12 cellular contexts compared by ENCODE assay signal in genomic region chr11:65594991-65595920, GRCh38. TPM values are rescaled to one million over a fixed set of nuclear protein-coding genes. Genes with fewer than 3 reads are reported as not detected.
DNase-seq lines count a peak whose midpoint lies in the region; ATAC-seq and TF ChIP-seq lines count a peak whose summit lies in the region.
"Had no signal": no experiment of that assay in that cellular context is flagged by ENCODE, and none has a peak within 500 bp of the region (broad histone marks: within the 10 kb centered on the region; RNA-seq: fewer than 3 reads in every experiment).

Gene KCNK7, minus strand, starts transcription at chr11:65595800. Its CDS starts 28 bp downstream, at chr11:65595772.

- CTCF ChIA-PET in PC-3 (lab: Charles Lee) = interaction anchor here (1.1 kb wide), 2 partner anchors 18 to 55 kb away, joined by 4 to 5 read pairs; no protein-coding TSS in a partner anchor

- no peak within 1 kb of the TSS for H2AFZ ChIP-seq in PC-3 (ENCODE audit: low read length)

- H3K4me3 ChIP-seq in PC-3 (ENCODE audit: low read length) (no peak within 1 kb of the TSS), esophagus (ENCODE audit: low read depth in 1 of 2, low read length in 2 of 2) (peak within 1 kb of the TSS in 1 of 2 donors; percentile 10), coronary artery (no peak within 1 kb of the TSS)

- ATAC-seq in PC-3 = peak; percentile 11
- peak in 1 of 2 donors; percentile 20 for ATAC-seq in stimulated activated naive B cell treated with anti-CD40 and anti-IgM and Interleukin-4, amounts not matched to agents 10 μg/mL and 1 μg/mL and 100 μg/mL, for 72 hours (replicated peaks)
- ATAC-seq: foreskin keratinocyte had no signal

- no peaks in the 10 kb centered on the region for H3K9me3 Mint-ChIP-seq in activated CD4-positive, alpha-beta T cell treated with anti-CD3 and anti-CD28 coated beads, Interleukin-2, amount 10 ng/mL, durations not matched to agents 24 days and 14 days
- H3K9me3 Mint-ChIP-seq in stimulated activated naive B cell treated with anti-CD40 and anti-IgM and Interleukin-4, amounts not matched to agents 10 μg/mL and 1 μg/mL and 100 μg/mL, for 72 hours = no peaks in the 10 kb centered on the region

- peaks cover 32% of the 10 kb centered on the region for H3K36me3 Mint-ChIP-seq in activated CD4-positive, alpha-beta T cell treated with anti-CD3 and anti-CD28 coated beads, Interleukin-2, amount 10 ng/mL, durations not matched to agents 24 days and 14 days (ENCODE audit: low read depth)
- peaks cover 39 to 56% of the 10 kb centered on the region in 2 donors for H3K36me3 Mint-ChIP-seq in stimulated activated naive B cell treated with anti-CD40 and anti-IgM and Interleukin-4, amounts not matched to agents 10 μg/mL and 1 μg/mL and 100 μg/mL, for 72 hours

- H3K4me1 ChIP-seq in PC-3 (ENCODE audit: insufficient read depth, low read length) (no peaks in the 10 kb centered on the region), esophagus (ENCODE audit: control insufficient read depth in 2 of 2, insufficient read depth in 2 of 2, low read length in 1 of 2) (peaks cover 10 to 32% of the 10 kb centered on the region in 2 donors)

- no peak within 1 kb of the TSS for H3K4me3 Mint-ChIP-seq in activated CD4-positive, alpha-beta T cell treated with anti-CD3 and anti-CD28 coated beads, Interleukin-2, amount 10 ng/mL, durations not matched to agents 24 days and 14 days
- peak within 1 kb of the TSS; percentile 37 to 42 for H3K4me3 Mint-ChIP-seq in stimulated activated naive B cell treated with anti-CD40 and anti-IgM and Interleukin-4, amounts not matched to agents 10 μg/mL and 1 μg/mL and 100 μg/mL, for 72 hours

- H3K36me3 ChIP-seq in PC-3 (ENCODE audit: low read depth, low read length) (peaks cover 12% of the 10 kb centered on the region; the same call in 1 of the 2 replicates), esophagus (ENCODE audit: control insufficient read depth in 2 of 2, insufficient read depth in 2 of 2, low read length in 1 of 2) (peaks cover 13 to 35% of the 10 kb centered on the region in 2 donors)

- H4K20me1 ChIP-seq in PC-3 (ENCODE audit: low read length) = no peaks in the 10 kb centered on the region

- no peak within 1 kb of the TSS for H3K9ac ChIP-seq in PC-3 (ENCODE audit: low read length)

- no peaks in the 10 kb centered on the region for H3K27me3 ChIP-seq in PC-3 (ENCODE audit: low read length)
- H3K27me3 ChIP-seq in esophagus (ENCODE audit: control insufficient read depth in 1 of 2, insufficient read depth in 2 of 2, low read length in 2 of 2) = no peaks in the 10 kb centered on the region
- H3K27me3 ChIP-seq: foreskin keratinocyte had no signal

- H3K9me2 ChIP-seq in PC-3 (replicated peaks; ENCODE audit: low read length) = no peaks in the 10 kb centered on the region

- POLR2A ChIA-PET in PC-3 (lab: Charles Lee; ENCODE audit: unreplicated experiment) = interaction anchor here (0.5 to 0.6 kb wide), 2 partner anchors 20 to 68 kb away, joined by 3 to 5 read pairs; partner anchors contain the start of genes PCNX3 and RELA

- WGBS in esophagus, 2 donors = 41 to 43% methylated on average over 14 of the region's 14 CpGs

- no peaks in the 10 kb centered on the region for H3K79me2 ChIP-seq in PC-3 (ENCODE audit: low read length)

- peaks cover 13% of the 10 kb centered on the region for H3K4me1 Mint-ChIP-seq in activated CD4-positive, alpha-beta T cell treated with anti-CD3 and anti-CD28 coated beads, Interleukin-2, amount 10 ng/mL, durations not matched to agents 24 days and 14 days
- peaks cover 14 to 34% of the 10 kb centered on the region in 2 donors for H3K4me1 Mint-ChIP-seq in stimulated activated naive B cell treated with anti-CD40 and anti-IgM and Interleukin-4, amounts not matched to agents 10 μg/mL and 1 μg/mL and 100 μg/mL, for 72 hours

- H3K9me3 ChIP-seq in PC-3 (ENCODE audit: low read length) = no peaks in the 10 kb centered on the region
- H3K9me3 ChIP-seq in esophagus (ENCODE audit: control insufficient read depth in 2 of 2, insufficient read depth in 1 of 2, low read depth in 1 of 2, low read length in 1 of 2) = no peaks in the 10 kb centered on the region

- H3K27ac ChIP-seq in PC-3 (ENCODE audit: low read length) = no peak within 1 kb of the TSS
- peak within 1 kb of the TSS in 1 of 2 donors; percentile 81 for H3K27ac ChIP-seq in esophagus (ENCODE audit: low read depth in 2 of 2, low read length in 1 of 2)
- peak within 1 kb of the TSS in 1 of 2 donors; percentile 7 for H3K27ac ChIP-seq in coronary artery
- H3K27ac ChIP-seq: foreskin keratinocyte had no signal

- BruUV-seq in PC-3 (replicated peaks; lab: Mats Ljungman, UMichigan) = no TSS peak

- H3K4me2 ChIP-seq in PC-3 (ENCODE audit: low read length) = no peak within 1 kb of the TSS

- H3K27me3 Mint-ChIP-seq in activated CD4-positive, alpha-beta T cell treated with anti-CD3 and anti-CD28 coated beads, Interleukin-2, amount 10 ng/mL, durations not matched to agents 24 days and 14 days = no peaks in the 10 kb centered on the region
- no peaks in the 10 kb centered on the region for H3K27me3 Mint-ChIP-seq in stimulated activated naive B cell treated with anti-CD40 and anti-IgM and Interleukin-4, amounts not matched to agents 10 μg/mL and 1 μg/mL and 100 μg/mL, for 72 hours

- intact Hi-C loops in activated CD4-positive, alpha-beta T cell treated with anti-CD3 and anti-CD28 coated beads, Interleukin-2, amount 10 ng/mL, durations not matched to agents 24 days and 14 days (cut with micrococcal nuclease) = no loop called here
- intact Hi-C loops in PC-3 (cut with micrococcal nuclease) = no loop called here

- H3K27ac Mint-ChIP-seq in activated CD4-positive, alpha-beta T cell treated with anti-CD3 and anti-CD28 coated beads, Interleukin-2, amount 10 ng/mL, durations not matched to agents 24 days and 14 days = peak within 1 kb of the TSS; percentile 74
- peak within 1 kb of the TSS; percentile 72 for H3K27ac Mint-ChIP-seq in stimulated activated naive B cell treated with anti-CD40 and anti-IgM and Interleukin-4, amounts not matched to agents 10 μg/mL and 1 μg/mL and 100 μg/mL, for 72 hours

- no peak for DNase-seq in activated CD4-positive, alpha-beta T cell treated with anti-CD3 and anti-CD28 coated beads, Interleukin-2, amount 10 ng/mL, durations not matched to agents 24 days and 14 days
- DNase-seq in activated CD4-positive, alpha-beta T cell treated with anti-CD3 and anti-CD28 coated beads, Interleukin-2, amount 50 U/mL, for 4 hours = no peak
- peak; percentile 22 for DNase-seq in PC-3
- no peak for DNase-seq in stimulated activated naive B cell treated with anti-CD40 and anti-IgM and Interleukin-4, amounts not matched to agents 10 μg/mL and 1 μg/mL and 100 μg/mL, for 72 hours
- DNase-seq in NCI-H526 (lab: John Stamatoyannopoulos, UW) = no peak
- DNase-seq in NCI-H345 treated with DMSO at 0.1 percent for 48 hours (lab: John Stamatoyannopoulos, UW; ENCODE audit: unreplicated experiment) = no peak
- no peak for DNase-seq in coronary artery (ENCODE audit: low spot score)
- DNase-seq: activated effector memory CD4-positive, alpha-beta T cell treated with anti-CD3 and anti-CD28 coated beads, Interleukin-2, amount 50 U/mL, for 16 hours; foreskin keratinocyte; NCI-H1436 treated with DMSO at 0.1 percent for 48 hours had no signal

- TF ChIP-seq CTCF in PC-3 (conservative IDR thresholded peaks at IDR 0.05; ENCODE audit: low read depth, low read length) (no peak), coronary artery (IDR thresholded peaks at IDR 0.05) (no peak)

- no peaks in the 10 kb centered on the region for H3F3A ChIP-seq in PC-3 (ENCODE audit: low read length, unreplicated experiment)

RNA-seq across cellular contexts. Expression of gene KCNK7, which starts in this region (rescaled TPM):
- 0.69 and 1.3 TPM in 2 replicates for total RNA-seq in activated CD4-positive, alpha-beta T cell treated with anti-CD3 and anti-CD28 coated beads, Interleukin-2, amount 10 ng/mL, durations not matched to agents 24 days and 14 days
- 0.58 and 0.69 TPM in 2 replicates for total RNA-seq in PC-3 (2014; rRNA removed)
- polyA plus RNA-seq in esophagus = 10 to 100 TPM; 18.4 to 19.8 TPM
- total RNA-seq: HT1080 had no signal

Comparison
In these comparisons a context has a peak if more than half of its experiments do, and no peak if none do; other contexts are left out.
1. Peak in DNase-seq and ATAC-seq in PC-3; RNA of the gene not detected or under 1 TPM.